1 cellular context compared by ENCODE assay signal in genomic region chr4:40195182-40196177, GRCh38.
TF ChIP-seq lines count a peak whose summit lies in the region.

No MANE protein-coding gene starts in this region.

TF ChIP-seq in K562, 482 proteins besides CTCF, POLR2A, EP300 and RAD21 (continued from another document and continues in another):
- TF ChIP-seq ZNF740 (CRISPR knock-in tag; IDR thresholded peaks at IDR 0.05) (no peak), ZNF740 (tag; IDR thresholded peaks at IDR 0.05) (no peak), POLR2B (IDR thresholded peaks at IDR 0.05; ENCODE audit: low read depth, partially characterized antibody) (no peak), E2F3 (CRISPR knock-in tag; IDR thresholded peaks at IDR 0.05) (no peak), HBP1 (CRISPR knock-in tag; IDR thresholded peaks at IDR 0.05) (peak; percentile 83; the same call in 1 of the 2 replicates), ARID1B (IDR thresholded peaks at IDR 0.05) (peak; percentile 49; the same call in 1 of the 2 replicates), STAT6 (CRISPR knock-in tag; IDR thresholded peaks at IDR 0.05) (no peak), NFRKB (IDR thresholded peaks at IDR 0.05; ENCODE audit: low read depth) (peak; percentile 67; the same call in 1 of the 2 replicates), PHB2 (IDR thresholded peaks at IDR 0.05; ENCODE audit: low read depth) (no peak), HDGF (IDR thresholded peaks at IDR 0.05) (no peak), ZBTB43 (CRISPR knock-in tag; IDR thresholded peaks at IDR 0.05) (no peak), BCOR (IDR thresholded peaks at IDR 0.05) (peak; percentile 91), MIER1 (IDR thresholded peaks at IDR 0.05; ENCODE audit: low read depth) (no peak), ZNF263 (CRISPR knock-in tag; IDR thresholded peaks at IDR 0.05; ENCODE audit: borderline replicate concordance) (no peak), DPF2 (IDR thresholded peaks at IDR 0.05) (peak; percentile 69), ZNF408 (CRISPR knock-in tag; IDR thresholded peaks at IDR 0.05; ENCODE audit: low read depth) (no peak), ATF4 (CRISPR knock-in tag; IDR thresholded peaks at IDR 0.05) (no peak), CEBPZ (IDR thresholded peaks at IDR 0.05; ENCODE audit: borderline replicate concordance, low read depth, low read length) (no peak), PKNOX1 (IDR thresholded peaks at IDR 0.05) (no peak; the same call in 1 of the 2 replicates), TRIM24 (IDR thresholded peaks at IDR 0.05) (0 out of 4 replicates have a peak, but pooled peaks of 1 of the 2 experiments have one; percentile 12), ZSCAN32 (CRISPR knock-in tag; IDR thresholded peaks at IDR 0.05) (no peak), KDM4B (IDR thresholded peaks at IDR 0.05; ENCODE audit: borderline replicate concordance in 2 of 2, low read depth in 1 of 2) (no peak), MYC (IDR thresholded peaks at IDR 0.05; ENCODE audit: low read depth, low read length) (no peak), MYC (CRISPR knock-in tag; IDR thresholded peaks at IDR 0.05; ENCODE audit: borderline replicate concordance, low read depth) (no peak), KLF13 (tag; IDR thresholded peaks at IDR 0.05; ENCODE audit: borderline replicate concordance, low read depth) (no peak), THRB (CRISPR knock-in tag; conservative IDR thresholded peaks at IDR 0.05) (peak; percentile 85), ZNF584 (CRISPR knock-in tag; IDR thresholded peaks at IDR 0.05; ENCODE audit: low read depth) (no peak), MLLT1 (IDR thresholded peaks at IDR 0.05) (peak; percentile 63 to 84; a peak in 3 of 4 replicates), GABPB2 (CRISPR knock-in tag; conservative IDR thresholded peaks at IDR 0.05) (no peak), NFATC3 (IDR thresholded peaks at IDR 0.05) (no peak), HDAC6 (IDR thresholded peaks at IDR 0.05; ENCODE audit: low read depth, low read length) (no peak), ELF1 (tag; IDR thresholded peaks at IDR 0.05) (no peak; the same call in 1 of the 2 replicates), ZNF23 (CRISPR knock-in tag; IDR thresholded peaks at IDR 0.05) (no peak), CTBP1 (IDR thresholded peaks at IDR 0.05; ENCODE audit: borderline replicate concordance) (peak; percentile 29; the same call in 1 of the 2 replicates), HMG20B (CRISPR knock-in tag; IDR thresholded peaks at IDR 0.05) (no peak), CHD2 (IDR thresholded peaks at IDR 0.05; ENCODE audit: low read depth, low read length) (no peak), BHLHE40 (IDR thresholded peaks at IDR 0.05; ENCODE audit: low read length) (no peak), SIX5 (IDR thresholded peaks at IDR 0.05; ENCODE audit: borderline replicate concordance in 1 of 2, insufficient read depth in 1 of 2, low read depth in 1 of 2, low read length in 2 of 2) (no peak), PPARD (CRISPR knock-in tag; IDR thresholded peaks at IDR 0.05) (no peak), ZNF780A (CRISPR knock-in tag; IDR thresholded peaks at IDR 0.05) (no peak), RERE (CRISPR knock-in tag; IDR thresholded peaks at IDR 0.05; ENCODE audit: borderline replicate concordance) (no peak), POLR3G (IDR thresholded peaks at IDR 0.05; ENCODE audit: extremely low read depth, insufficient read length, insufficient replicate concordance) (no peak), MECOM (CRISPR knock-in tag; IDR thresholded peaks at IDR 0.05) (no peak), MBD2 (IDR thresholded peaks at IDR 0.05; ENCODE audit: borderline replicate concordance, low read depth) (no peak), PCBP2 (IDR thresholded peaks at IDR 0.05; ENCODE audit: low read depth, low read length, poor library complexity, severe bottlenecking) (peak; percentile 46), CC2D1A (IDR thresholded peaks at IDR 0.05) (no peak)
